In the genomic region with DNA sequence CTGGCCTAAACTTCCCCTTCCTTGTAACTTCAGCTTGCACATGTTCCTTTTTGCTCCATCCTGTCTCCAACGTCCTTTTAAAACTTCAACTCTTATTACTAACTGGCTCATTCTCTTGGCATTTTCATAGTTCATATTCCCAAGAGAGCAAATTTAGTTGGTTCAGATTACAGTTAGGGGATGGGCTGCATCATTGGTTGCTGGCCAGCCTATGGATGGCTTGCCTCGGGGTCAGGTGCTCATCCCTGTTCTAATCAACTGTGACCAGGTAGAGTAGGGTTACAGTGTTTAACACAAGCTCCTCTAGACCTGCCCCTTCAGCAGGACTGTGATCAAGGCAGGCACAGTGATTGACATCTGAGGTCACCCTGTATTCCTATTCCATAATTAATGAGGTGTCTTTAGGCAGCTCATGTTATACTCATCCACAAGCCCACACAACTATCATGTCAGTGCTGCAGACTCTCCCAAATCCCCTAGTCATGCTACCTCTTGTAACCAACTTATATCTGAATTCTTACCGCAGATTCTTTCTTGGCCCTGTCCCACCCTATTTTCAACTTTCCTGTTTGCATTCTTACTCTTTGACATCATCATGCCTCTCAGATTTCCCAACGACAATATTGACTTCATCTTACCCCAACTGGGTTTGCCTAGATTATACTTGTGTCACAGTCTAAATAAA, we compare ENCODE assay signal across 1 cellular context.
TF ChIP-seq lines count a peak whose summit lies in the region.

No MANE protein-coding gene starts in this region.

TF ChIP-seq in HEK293, 187 proteins besides CTCF, POLR2A, EP300 and RAD21:
- TF ChIP-seq, protein P1, sequence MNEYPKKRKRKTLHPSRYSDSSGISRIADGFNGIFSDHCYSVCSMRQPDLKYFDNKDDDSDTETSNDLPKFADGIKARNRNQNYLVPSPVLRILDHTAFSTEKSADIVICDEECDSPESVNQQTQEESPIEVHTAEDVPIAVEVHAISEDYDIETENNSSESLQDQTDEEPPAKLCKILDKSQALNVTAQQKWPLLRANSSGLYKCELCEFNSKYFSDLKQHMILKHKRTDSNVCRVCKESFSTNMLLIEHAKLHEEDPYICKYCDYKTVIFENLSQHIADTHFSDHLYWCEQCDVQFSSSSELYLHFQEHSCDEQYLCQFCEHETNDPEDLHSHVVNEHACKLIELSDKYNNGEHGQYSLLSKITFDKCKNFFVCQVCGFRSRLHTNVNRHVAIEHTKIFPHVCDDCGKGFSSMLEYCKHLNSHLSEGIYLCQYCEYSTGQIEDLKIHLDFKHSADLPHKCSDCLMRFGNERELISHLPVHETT (tag by site-specific recombination; IDR thresholded peaks at IDR 0.05) = no peak
- TF ChIP-seq ZNF24 (tag by site-specific recombination; IDR thresholded peaks at IDR 0.05) (no peak), ZNF629 (tag by site-specific recombination; IDR thresholded peaks at IDR 0.05) (peak; percentile 88), ZNF175 (tag by site-specific recombination; IDR thresholded peaks at IDR 0.05) (no peak), KLF8 (tag by site-specific recombination; IDR thresholded peaks at IDR 0.05) (peak; percentile 47), SCRT2 (tag by site-specific recombination; IDR thresholded peaks at IDR 0.05) (no peak), ZNF2 (tag by site-specific recombination; IDR thresholded peaks at IDR 0.05) (no peak), ZNF132 (tag by site-specific recombination; IDR thresholded peaks at IDR 0.05; ENCODE audit: borderline replicate concordance) (no peak), ZNF768 (tag by site-specific recombination; IDR thresholded peaks at IDR 0.05) (no peak), KLF1 (tag by site-specific recombination; IDR thresholded peaks at IDR 0.05) (no peak), ZNF394 (tag by site-specific recombination; IDR thresholded peaks at IDR 0.05; ENCODE audit: borderline replicate concordance) (no peak), ZSCAN16 (tag by site-specific recombination; IDR thresholded peaks at IDR 0.05) (no peak), ZNF514 (tag by site-specific recombination; IDR thresholded peaks at IDR 0.05) (no peak), GFI1B (tag by site-specific recombination; IDR thresholded peaks at IDR 0.05) (0 out of 2 replicates have a peak, but pooled peaks have one; percentile 29), ZFP37 (tag by site-specific recombination; IDR thresholded peaks at IDR 0.05) (peak; percentile 41; the same call in 1 of the 2 replicates), ZNF184 (tag by site-specific recombination; IDR thresholded peaks at IDR 0.05) (no peak), ZBTB21 (tag by site-specific recombination; IDR thresholded peaks at IDR 0.05) (peak; percentile 50; the same call in 1 of the 2 replicates), ZNF600 (tag by site-specific recombination; IDR thresholded peaks at IDR 0.05) (0 out of 2 replicates have a peak, but pooled peaks have one; percentile 27), ZNF747 (tag by site-specific recombination; IDR thresholded peaks at IDR 0.05) (no peak), SETDB1 (IDR thresholded peaks at IDR 0.05; ENCODE audit: insufficient read length, low read length) (peak; percentile 49), ZNF76 (tag by site-specific recombination; IDR thresholded peaks at IDR 0.05; ENCODE audit: borderline replicate concordance, low read depth) (no peak), ZNF585B (tag by site-specific recombination; IDR thresholded peaks at IDR 0.05) (no peak), ZEB2 (tag by site-specific recombination; IDR thresholded peaks at IDR 0.05) (0 out of 2 replicates have a peak, but pooled peaks have one; percentile 48), ZBTB20 (tag by site-specific recombination; IDR thresholded peaks at IDR 0.05) (no peak; the same call in 1 of the 2 replicates), ZNF529 (tag by site-specific recombination; IDR thresholded peaks at IDR 0.05; ENCODE audit: insufficient replicate concordance) (no peak), ZNF521 (tag by site-specific recombination; IDR thresholded peaks at IDR 0.05) (no peak), ZNF221 (tag by site-specific recombination; IDR thresholded peaks at IDR 0.05; ENCODE audit: borderline replicate concordance) (no peak), KLF16 (tag by site-specific recombination; IDR thresholded peaks at IDR 0.05) (no peak), SP2 (tag by site-specific recombination; IDR thresholded peaks at IDR 0.05) (peak; percentile 39), ZNF121 (tag by site-specific recombination; IDR thresholded peaks at IDR 0.05) (no peak), ZNF10 (tag by site-specific recombination; IDR thresholded peaks at IDR 0.05) (no peak), ZNF433 (tag by site-specific recombination; IDR thresholded peaks at IDR 0.05; ENCODE audit: low read depth) (no peak), ZNF501 (tag by site-specific recombination; IDR thresholded peaks at IDR 0.05) (no peak), ZBTB17 (tag by site-specific recombination; IDR thresholded peaks at IDR 0.05) (0 out of 2 replicates have a peak, but pooled peaks have one; percentile 14), ZNF366 (tag by site-specific recombination; conservative IDR thresholded peaks at IDR 0.05) (peak; percentile 55; the same call in 1 of the 2 replicates), SP7 (tag by site-specific recombination; IDR thresholded peaks at IDR 0.05) (peak; percentile 85), ZNF391 (tag by site-specific recombination; IDR thresholded peaks at IDR 0.05; ENCODE audit: borderline replicate concordance, low read depth) (no peak), ZBTB48 (tag by site-specific recombination; IDR thresholded peaks at IDR 0.05) (no peak), SP3 (tag by site-specific recombination; IDR thresholded peaks at IDR 0.05) (peak; percentile 31; the same call in 1 of the 2 replicates)
- TF ChIP-seq, protein P2, sequence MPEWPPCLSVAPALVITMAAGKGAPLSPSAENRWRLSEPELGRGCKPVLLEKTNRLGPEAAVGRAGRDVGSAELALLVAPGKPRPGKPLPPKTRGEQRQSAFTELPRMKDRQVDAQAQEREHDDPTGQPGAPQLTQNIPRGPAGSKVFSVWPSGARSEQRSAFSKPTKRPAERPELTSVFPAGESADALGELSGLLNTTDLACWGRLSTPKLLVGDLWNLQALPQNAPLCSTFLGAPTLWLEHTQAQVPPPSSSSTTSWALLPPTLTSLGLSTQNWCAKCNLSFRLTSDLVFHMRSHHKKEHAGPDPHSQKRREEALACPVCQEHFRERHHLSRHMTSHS (tag by site-specific recombination; IDR thresholded peaks at IDR 0.05) = no peak
- TF ChIP-seq, protein P3, sequence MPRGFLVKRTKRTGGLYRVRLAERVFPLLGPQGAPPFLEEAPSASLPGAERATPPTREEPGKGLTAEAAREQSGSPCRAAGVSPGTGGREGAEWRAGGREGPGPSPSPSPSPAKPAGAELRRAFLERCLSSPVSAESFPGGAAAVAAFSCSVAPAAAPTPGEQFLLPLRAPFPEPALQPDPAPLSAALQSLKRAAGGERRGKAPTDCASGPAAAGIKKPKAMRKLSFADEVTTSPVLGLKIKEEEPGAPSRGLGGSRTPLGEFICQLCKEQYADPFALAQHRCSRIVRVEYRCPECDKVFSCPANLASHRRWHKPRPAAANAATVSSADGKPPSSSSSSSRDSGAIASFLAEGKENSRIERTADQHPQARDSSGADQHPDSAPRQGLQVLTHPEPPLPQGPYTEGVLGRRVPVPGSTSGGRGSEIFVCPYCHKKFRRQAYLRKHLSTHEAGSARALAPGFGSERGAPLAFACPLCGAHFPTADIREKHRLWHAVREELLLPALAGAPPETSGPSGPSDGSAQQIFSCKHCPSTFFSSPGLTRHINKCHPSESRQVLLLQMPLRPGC (tag by site-specific recombination; IDR thresholded peaks at IDR 0.05) = no peak
- TF ChIP-seq, protein P4, sequence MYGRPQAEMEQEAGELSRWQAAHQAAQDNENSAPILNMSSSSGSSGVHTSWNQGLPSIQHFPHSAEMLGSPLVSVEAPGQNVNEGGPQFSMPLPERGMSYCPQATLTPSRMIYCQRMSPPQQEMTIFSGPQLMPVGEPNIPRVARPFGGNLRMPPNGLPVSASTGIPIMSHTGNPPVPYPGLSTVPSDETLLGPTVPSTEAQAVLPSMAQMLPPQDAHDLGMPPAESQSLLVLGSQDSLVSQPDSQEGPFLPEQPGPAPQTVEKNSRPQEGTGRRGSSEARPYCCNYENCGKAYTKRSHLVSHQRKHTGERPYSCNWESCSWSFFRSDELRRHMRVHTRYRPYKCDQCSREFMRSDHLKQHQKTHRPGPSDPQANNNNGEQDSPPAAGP (tag by site-specific recombination; IDR thresholded peaks at IDR 0.05) = peak; percentile 59; the same call in 1 of the 2 replicates
- TF ChIP-seq, protein P5, sequence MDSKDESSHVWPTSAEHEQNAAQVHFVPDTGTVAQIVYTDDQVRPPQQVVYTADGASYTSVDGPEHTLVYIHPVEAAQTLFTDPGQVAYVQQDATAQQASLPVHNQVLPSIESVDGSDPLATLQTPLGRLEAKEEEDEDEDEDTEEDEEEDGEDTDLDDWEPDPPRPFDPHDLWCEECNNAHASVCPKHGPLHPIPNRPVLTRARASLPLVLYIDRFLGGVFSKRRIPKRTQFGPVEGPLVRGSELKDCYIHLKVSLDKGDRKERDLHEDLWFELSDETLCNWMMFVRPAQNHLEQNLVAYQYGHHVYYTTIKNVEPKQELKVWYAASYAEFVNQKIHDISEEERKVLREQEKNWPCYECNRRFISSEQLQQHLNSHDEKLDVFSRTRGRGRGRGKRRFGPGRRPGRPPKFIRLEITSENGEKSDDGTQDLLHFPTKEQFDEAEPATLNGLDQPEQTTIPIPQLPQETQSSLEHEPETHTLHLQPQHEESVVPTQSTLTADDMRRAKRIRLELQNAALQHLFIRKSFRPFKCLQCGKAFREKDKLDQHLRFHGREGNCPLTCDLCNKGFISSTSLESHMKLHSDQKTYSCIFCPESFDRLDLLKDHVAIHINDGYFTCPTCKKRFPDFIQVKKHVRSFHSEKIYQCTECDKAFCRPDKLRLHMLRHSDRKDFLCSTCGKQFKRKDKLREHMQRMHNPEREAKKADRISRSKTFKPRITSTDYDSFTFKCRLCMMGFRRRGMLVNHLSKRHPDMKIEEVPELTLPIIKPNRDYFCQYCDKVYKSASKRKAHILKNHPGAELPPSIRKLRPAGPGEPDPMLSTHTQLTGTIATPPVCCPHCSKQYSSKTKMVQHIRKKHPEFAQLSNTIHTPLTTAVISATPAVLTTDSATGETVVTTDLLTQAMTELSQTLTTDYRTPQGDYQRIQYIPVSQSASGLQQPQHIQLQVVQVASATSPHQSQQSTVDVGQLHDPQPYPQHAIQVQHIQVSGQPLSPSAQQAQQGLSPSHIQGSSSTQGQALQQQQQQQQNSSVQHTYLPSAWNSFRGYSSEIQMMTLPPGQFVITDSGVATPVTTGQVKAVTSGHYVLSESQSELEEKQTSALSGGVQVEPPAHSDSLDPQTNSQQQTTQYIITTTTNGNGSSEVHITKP (tag by site-specific recombination; IDR thresholded peaks at IDR 0.05) = peak; percentile 38; the same call in 1 of the 2 replicates
- TF ChIP-seq, protein P6, sequence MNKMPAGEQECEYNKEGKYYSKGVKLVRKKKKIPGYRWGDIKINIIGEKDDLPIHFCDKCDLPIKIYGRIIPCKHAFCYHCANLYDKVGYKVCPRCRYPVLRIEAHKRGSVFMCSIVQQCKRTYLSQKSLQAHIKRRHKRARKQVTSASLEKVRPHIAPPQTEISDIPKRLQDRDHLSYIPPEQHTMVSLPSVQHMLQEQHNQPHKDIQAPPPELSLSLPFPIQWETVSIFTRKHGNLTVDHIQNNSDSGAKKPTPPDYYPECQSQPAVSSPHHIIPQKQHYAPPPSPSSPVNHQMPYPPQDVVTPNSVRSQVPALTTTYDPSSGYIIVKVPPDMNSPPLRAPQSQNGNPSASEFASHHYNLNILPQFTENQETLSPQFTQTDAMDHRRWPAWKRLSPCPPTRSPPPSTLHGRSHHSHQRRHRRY (tag by site-specific recombination; IDR thresholded peaks at IDR 0.05) = no peak
